Comparison of ENCODE assay signal across 7 cellular contexts in the genomic region with DNA sequence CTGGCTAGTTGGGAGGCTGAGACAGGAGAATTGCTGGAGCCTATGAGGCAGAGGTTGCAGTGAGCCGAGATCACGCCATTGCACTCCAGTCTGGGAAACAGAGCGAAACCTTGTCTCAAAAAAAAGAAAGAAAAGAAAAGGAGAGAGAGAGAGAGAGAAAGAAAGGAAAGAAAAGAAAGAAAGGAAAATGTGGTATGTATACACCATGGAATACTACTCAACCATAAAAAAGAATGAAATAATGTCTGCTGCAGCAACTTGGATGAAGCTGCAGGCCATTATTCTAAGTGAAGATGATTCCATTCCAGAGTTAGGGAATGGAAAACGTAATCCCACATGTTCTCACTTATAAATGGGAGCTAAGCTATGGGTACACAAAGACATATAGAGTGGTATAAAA.
"Had no signal": no experiment of that assay in that cellular context is flagged by ENCODE, and none has a peak within 500 bp of the region (broad histone marks: within the 10 kb centered on the region; RNA-seq: fewer than 3 reads in every experiment).

No MANE protein-coding gene starts in this region.

- DNase-seq: IMR-90, KBM-7, KG1 had no signal

- H3K4me3 ChIP-seq: K562 had no signal

- H3K27ac ChIP-seq: HL-60, KMS-11 had no signal

- H3K27ac Mint-ChIP-seq: IgD-negative memory B cell had no signal

- H3K4me1 Mint-ChIP-seq: IgD-negative memory B cell had no signal

- H3K4me3 Mint-ChIP-seq: IgD-negative memory B cell had no signal
